In the genomic region with DNA sequence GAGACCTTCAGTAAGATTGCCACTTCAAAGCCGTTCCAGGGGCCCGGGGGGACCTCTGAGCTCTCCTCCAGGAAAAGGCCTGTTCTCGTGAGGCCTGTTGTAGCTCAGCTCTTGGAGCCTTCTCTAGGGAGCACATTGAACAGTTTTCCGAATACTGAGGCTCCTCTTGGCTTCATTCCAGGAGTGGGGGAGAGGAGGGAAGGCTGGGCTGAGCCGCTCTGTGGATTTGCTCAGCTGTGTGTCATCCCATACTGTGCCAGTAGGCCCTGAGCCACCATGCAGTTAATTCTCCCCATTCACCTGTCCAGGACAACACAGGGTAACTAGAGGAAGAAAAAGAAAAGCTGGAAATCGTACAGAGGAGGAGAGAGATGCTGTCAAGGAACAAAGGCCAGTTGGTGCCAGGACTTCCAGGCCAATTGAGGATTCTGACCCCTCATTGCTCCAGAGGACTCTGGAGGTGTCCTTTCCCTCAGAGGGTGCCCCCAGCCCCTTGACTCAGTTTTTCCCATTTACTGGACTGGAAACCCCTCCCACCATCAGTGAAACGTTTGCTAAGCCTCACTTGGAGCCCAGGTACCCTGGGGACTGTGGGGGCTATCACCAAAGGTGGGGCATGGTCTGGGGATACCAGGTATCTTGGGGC, we compare ENCODE assay signal across 9 cellular contexts. TPM values are rescaled to one million over a fixed set of nuclear protein-coding genes. Genes with fewer than 3 reads are reported as not detected.
DNase-seq lines count a peak whose midpoint lies in the region; ATAC-seq and TF ChIP-seq lines count a peak whose summit lies in the region.
"Had no signal": no experiment of that assay in that cellular context is flagged by ENCODE, and none has a peak within 500 bp of the region (broad histone marks: within the 10 kb centered on the region; RNA-seq: fewer than 3 reads in every experiment).

No MANE protein-coding gene starts in this region.

- H3K4me1 ChIP-seq in sigmoid colon, result peaks cover 0 to 82% (median 77%) of the 10 kb centered on the region in 4 donors

- no peak for TF ChIP-seq CTCF in sigmoid colon (IDR thresholded peaks at IDR 0.05)
- TF ChIP-seq CTCF in GM13976 (IDR thresholded peaks at IDR 0.05; ENCODE audit: borderline replicate concordance, control extremely low read depth, extremely low read depth, insufficient read depth, missing control alignments), result no peak

- H3K9me3 ChIP-seq in sigmoid colon, result no peaks in the 10 kb centered on the region

- no peak for TF ChIP-seq POLR2A in sigmoid colon (IDR thresholded peaks at IDR 0.05)

- peak overlapping the region; percentile 80 to 98 (median 97) for H3K27ac ChIP-seq in sigmoid colon

- peak in 1 of 4 donors; percentile 39 for TF ChIP-seq EP300 in sigmoid colon (IDR thresholded peaks at IDR 0.05)

- no peak for ATAC-seq in HG02852 (IDR thresholded peaks at IDR 0.05; ENCODE audit: unreplicated experiment)

- intact Hi-C loops in sigmoid colon (cut with DNase I), result no loop called here

- H3K4me3 ChIP-seq in sigmoid colon (no peak overlapping the region), H7 (ENCODE audit: insufficient read depth, low read depth, low read length) (no peak overlapping the region)

- in situ Hi-C loops in GM13976 (cut with MboI; ENCODE audit: low sequenced_read_pairs, unreplicated experiment), result no loop called here

- WGBS in sigmoid colon, 2 donors, result 66 to 73% methylated on average over 7 of the region's 7 CpGs

- DNase-seq in HCEC 1CT, result peak; percentile 47
- peak; percentile 61 to 76 for DNase-seq in SHP77 (lab: John Stamatoyannopoulos, UW)
- peak; percentile 67 for DNase-seq in glomerular visceral epithelial cell (ENCODE audit: extremely low spot score)
- DNase-seq in sigmoid colon, result peak; percentile 94
- no peak for DNase-seq in H7
- DNase-seq in GM13976 (ENCODE audit: low spot score), result no peak
- DNase-seq in NCI-H187 treated with DMSO at 0.1 percent for 48 hours (lab: John Stamatoyannopoulos, UW), result no peak

- H3K36me3 ChIP-seq in sigmoid colon, result no peaks in the 10 kb centered on the region
- H3K36me3 ChIP-seq in H7 (replicated peaks; ENCODE audit: control insufficient read depth, insufficient read depth, low read length), result no peaks in the 10 kb centered on the region

- H3K27me3 ChIP-seq in sigmoid colon (no peaks in the 10 kb centered on the region), H7 (ENCODE audit: control insufficient read depth, insufficient read depth, low read length) (no peaks in the 10 kb centered on the region)

RNA-seq across cellular contexts. Expression of a gene that starts 41.4 kb away (rescaled TPM):
- total RNA-seq in sigmoid colon, result 10 to 100 TPM; 32.3 to 54.6 (median 41.8) TPM
- polyA plus RNA-seq in sigmoid colon, result 10 to 100 TPM; 25.2 to 36.3 (median 25.3) TPM
- 30.2 and 41.3 TPM in 2 replicates for total RNA-seq in H7 (2014; rRNA removed; shearing (Covaris generic))

RNA-seq across cellular contexts. Expression of a gene that starts 57.5 kb away (rescaled TPM):
- total RNA-seq in sigmoid colon, result 1 to 10 TPM in 1 of 4 donors, under 1 TPM in 3; 0.49 to 1.6 (median 0.77) TPM
- under 1 TPM; under 0.01 to 0.60 (median under 0.01) TPM for polyA plus RNA-seq in sigmoid colon
- 1.4 TPM in 2 replicates for total RNA-seq in H7 (2014; rRNA removed; shearing (Covaris generic))
- total RNA-seq: activated CD8-positive, alpha-beta memory T cell treated with anti-CD3 and anti-CD28 coated beads for 36 hours had no signal

Comparison
In these comparisons a context has a peak if more than half of its experiments do, and no peak if none do; other contexts are left out.
1. DNase-seq: peak in HCEC 1CT (single experiment), SHP77 (2 of 2), glomerular visceral epithelial cell (single experiment) and sigmoid colon (single experiment); none in H7 (single experiment), GM13976 (single experiment) and NCI-H187 treated with DMSO at 0.1 percent for 48 hours (single experiment).